ENCODE assay signal across 17 cellular contexts in the genomic region with DNA sequence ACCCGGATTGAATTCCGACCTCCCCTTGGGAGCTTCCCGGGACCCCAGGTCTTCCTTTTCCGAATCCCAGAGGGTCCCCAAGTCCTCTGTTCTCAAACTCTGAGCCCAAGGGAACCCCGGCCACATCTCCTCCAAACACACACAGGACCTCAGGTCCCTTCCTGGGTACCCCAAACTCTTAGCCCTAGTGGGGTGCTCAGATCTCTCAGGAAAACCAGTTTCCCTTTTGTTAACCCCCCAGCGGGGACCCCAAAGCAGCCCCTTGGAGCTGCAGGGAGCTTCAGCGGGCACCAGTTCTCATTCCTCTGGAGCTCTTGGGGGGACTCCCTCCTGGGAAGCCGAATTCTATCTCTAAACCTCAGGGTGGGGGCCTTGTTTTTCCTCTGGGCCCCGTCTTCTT. TPM values are rescaled to one million over a fixed set of nuclear protein-coding genes. Genes with fewer than 3 reads are reported as not detected.
DNase-seq lines count a peak whose midpoint lies in the region; ATAC-seq and TF ChIP-seq lines count a peak whose summit lies in the region.
"Had no signal": no experiment of that assay in that cellular context is flagged by ENCODE, and none has a peak within 500 bp of the region (broad histone marks: within the 10 kb centered on the region; RNA-seq: fewer than 3 reads in every experiment).

No MANE protein-coding gene starts in this region.

- no peak overlapping the region for H4K5ac ChIP-seq in H9 (ENCODE audit: insufficient read length, low read depth, low read length)

- H3K36me3 Mint-ChIP-seq in H9 (ENCODE audit: insufficient read depth in 1 of 3, low read depth in 3 of 3), result no peaks in the 10 kb centered on the region; a peak in 1 of 7 replicates
- H3K36me3 Mint-ChIP-seq in dendritic cell treated with granulocyte-macrophage colony-stimulating factor and Interleukin-4, amounts not matched to agents 40 ng/mL and 50 ng/mL, for 4 days (ENCODE audit: low read depth), result no peaks in the 10 kb centered on the region
- H3K36me3 Mint-ChIP-seq in nephron (ENCODE audit: low read depth), result no peaks in the 10 kb centered on the region

- H3K4me3 Mint-ChIP-seq in H9 (peak overlapping the region; percentile 59 to 70), nephron (peak overlapping the region; percentile 74 to 83 (median 81))
- H3K4me3 Mint-ChIP-seq in dendritic cell treated with granulocyte-macrophage colony-stimulating factor and Interleukin-4, amounts not matched to agents 40 ng/mL and 50 ng/mL, for 4 days, result peak overlapping the region; percentile 50

- H2BK20ac ChIP-seq in H9 (ENCODE audit: low read depth, low read length, poor library complexity, severe bottlenecking), result no peak overlapping the region

- no peak for TF ChIP-seq POLR2A in Peyer's patch (IDR thresholded peaks at IDR 0.05)

- no peak overlapping the region for H3K18ac ChIP-seq in H9 (ENCODE audit: insufficient read length, low read depth, low read length)

- H3K27me3 Mint-ChIP-seq in H9 (ENCODE audit: low read depth) (peaks cover 52% of the 10 kb centered on the region), nephron (ENCODE audit: low read depth) (peaks cover 45% of the 10 kb centered on the region)
- H3K27me3 Mint-ChIP-seq in dendritic cell treated with granulocyte-macrophage colony-stimulating factor and Interleukin-4, amounts not matched to agents 40 ng/mL and 50 ng/mL, for 4 days, result peaks cover 58% of the 10 kb centered on the region

- no peak overlapping the region for H4K91ac ChIP-seq in H9 (ENCODE audit: insufficient read length, low read depth, low read length)

- DNase-seq in H9, result no peak
- DNase-seq in activated CD4-positive, alpha-beta T cell treated with anti-CD3 and anti-CD28 coated beads for 48 hours, result no peak
- DNase-seq in Peyer's patch, result no peak
- no peak for DNase-seq in LoVo (ENCODE audit: low spot score)
- DNase-seq: activated effector memory CD4-positive, alpha-beta T cell treated with Interleukin-2 at 50 U/mL for 16 hours; DMS53; dorsolateral prefrontal cortex; left ventricle myocardium inferior; NCI-H1436 treated with DMSO at 0.1 percent for 48 hours; OCI-M1; stimulated activated CD4-positive, alpha-beta T cell treated with anti-CD3 and anti-CD28 coated beads, Interleukin-15, amount 100 ng/mL, for 24 hours had no signal

- no peaks in the 10 kb centered on the region for H3K9me3 ChIP-seq in BLaER1
- H3K9me3 ChIP-seq in H9 (ENCODE audit: control insufficient read depth, low read depth, low read length), result no peaks in the 10 kb centered on the region
- no peaks in the 10 kb centered on the region for H3K9me3 ChIP-seq in Peyer's patch
- H3K9me3 ChIP-seq: left ventricle myocardium inferior had no signal

- H3K4me2 ChIP-seq in BLaER1, result peak overlapping the region; percentile 96
- peak overlapping the region; percentile 55 for H3K4me2 ChIP-seq in H9 (ENCODE audit: insufficient read depth, insufficient read length, low read length)

- no peak overlapping the region for H3K14ac ChIP-seq in H9 (ENCODE audit: insufficient read depth, low read length)

- no peaks in the 10 kb centered on the region for H3K79me2 ChIP-seq in H9 (ENCODE audit: insufficient read depth, low read length)

- no peak overlapping the region for H2BK120ac ChIP-seq in H9 (ENCODE audit: low read depth, low read length, poor library complexity, severe bottlenecking)

- H3K27ac Mint-ChIP-seq in H9 (no peak overlapping the region), nephron (peak overlapping the region in 2 of 3 experiments; percentile 23 to 46)
- H3K27ac Mint-ChIP-seq in dendritic cell treated with granulocyte-macrophage colony-stimulating factor and Interleukin-4, amounts not matched to agents 40 ng/mL and 50 ng/mL, for 4 days, result no peak overlapping the region

- no peak overlapping the region for H3T11ph ChIP-seq in H9 (ENCODE audit: low read length)

- no peak overlapping the region for H2AK5ac ChIP-seq in H9 (ENCODE audit: insufficient read length, low read length)

- no peak overlapping the region for H2BK15ac ChIP-seq in H9 (ENCODE audit: low read depth, low read length)

- peaks cover 5 to 20% of the 10 kb centered on the region in 2 experiments for H3K4me1 Mint-ChIP-seq in H9
- H3K4me1 Mint-ChIP-seq in dendritic cell treated with granulocyte-macrophage colony-stimulating factor and Interleukin-4, amounts not matched to agents 40 ng/mL and 50 ng/mL, for 4 days (ENCODE audit: low read depth), result peaks cover 13% of the 10 kb centered on the region
- peaks cover 14% of the 10 kb centered on the region for H3K4me1 Mint-ChIP-seq in nephron

- no peak overlapping the region for H3K56ac ChIP-seq in H9 (ENCODE audit: insufficient read length, low read depth, low read length)

- TF ChIP-seq CTCF in H9 (conservative IDR thresholded peaks at IDR 0.05) (no peak), nephron (IDR thresholded peaks at IDR 0.05; ENCODE audit: unreplicated experiment in 3 of 3) (no peak), Peyer's patch (IDR thresholded peaks at IDR 0.05) (no peak)

- WGBS in H9 (ENCODE audit: extremely low coverage, insufficient read length, low lambda C conversion rate), result no CpG with 5 or more reads among the region's 9 CpGs

- H3K27ac ChIP-seq in BLaER1 (peak overlapping the region; percentile 92), H9 (ENCODE audit: insufficient read length, low read depth, low read length) (no peak overlapping the region), Peyer's patch (no peak overlapping the region)
- H3K27ac ChIP-seq: HL-60, left ventricle myocardium inferior, SK-N-MC had no signal

- no peak overlapping the region for H2BK5ac ChIP-seq in H9 (ENCODE audit: insufficient read length, low read length)

- H2BK12ac ChIP-seq in H9 (ENCODE audit: insufficient read length, low read depth, low read length), result no peak overlapping the region

- no peak overlapping the region for H2AFZ ChIP-seq in H9 (ENCODE audit: low read length)

- H3K4me3 ChIP-seq in BLaER1, result peak overlapping the region; percentile 70
- H3K4me3 ChIP-seq in Peyer's patch, result no peak overlapping the region
- H3K4me3 ChIP-seq: SK-N-MC had no signal

- no peak overlapping the region for H3K23ac ChIP-seq in H9 (ENCODE audit: insufficient read length, low read depth, low read length)

- no peak overlapping the region for H4K8ac ChIP-seq in H9 (replicated peaks; ENCODE audit: insufficient read length, low read depth, low read length)

- H3K4me1 ChIP-seq in BLaER1, result peaks cover 53% of the 10 kb centered on the region
- no peaks in the 10 kb centered on the region for H3K4me1 ChIP-seq in H9 (ENCODE audit: insufficient read depth, low read length)
- peaks cover 0 to 8% (median 0%) of the 10 kb centered on the region in 4 donors for H3K4me1 ChIP-seq in Peyer's patch

- intact Hi-C loops in dendritic cell treated with granulocyte-macrophage colony-stimulating factor and Interleukin-4, amounts not matched to agents 40 ng/mL and 50 ng/mL, for 4 days (cut with micrococcal nuclease), result no loop called here

- H3K27me3 ChIP-seq in BLaER1 (no peaks in the 10 kb centered on the region), H9 (ENCODE audit: insufficient read depth, low read length) (no peaks in the 10 kb centered on the region; the same call in 1 of the 2 replicates), Peyer's patch (peaks cover 0 to 6% of the 10 kb centered on the region in 2 donors)

- H3K36me3 ChIP-seq in BLaER1, result no peaks in the 10 kb centered on the region
- no peaks in the 10 kb centered on the region for H3K36me3 ChIP-seq in Peyer's patch
- H3K36me3 ChIP-seq: left ventricle myocardium inferior had no signal

- H3K9ac ChIP-seq in BLaER1, result peak overlapping the region; percentile 88
- no peak overlapping the region for H3K9ac ChIP-seq in H9 (ENCODE audit: extremely low read depth, insufficient read length, low read length)

- H3K79me1 ChIP-seq in H9 (ENCODE audit: insufficient read depth, low read depth, low read length, poor library complexity, severe bottlenecking), result no peaks in the 10 kb centered on the region

- H3K23me2 ChIP-seq in H9 (ENCODE audit: insufficient read length, low read depth, low read length, poor library complexity, severe bottlenecking), result peaks cover 5% of the 10 kb centered on the region

- no peak overlapping the region for H3K4ac ChIP-seq in H9 (ENCODE audit: low read depth, low read length)

- no peak for ATAC-seq in GM18861 (IDR thresholded peaks at IDR 0.05; ENCODE audit: unreplicated experiment)

- H4K20me1 ChIP-seq in BLaER1, result no peaks in the 10 kb centered on the region
- no peaks in the 10 kb centered on the region for H4K20me1 ChIP-seq in H9 (ENCODE audit: control insufficient read depth, insufficient read depth, insufficient read length)

- H3K9me3 Mint-ChIP-seq in H9, result no peaks in the 10 kb centered on the region; a peak in 1 of 5 replicates
- no peaks in the 10 kb centered on the region for H3K9me3 Mint-ChIP-seq in dendritic cell treated with granulocyte-macrophage colony-stimulating factor and Interleukin-4, amounts not matched to agents 40 ng/mL and 50 ng/mL, for 4 days
- H3K9me3 Mint-ChIP-seq in nephron, result no peaks in the 10 kb centered on the region

RNA-seq across cellular contexts. Expression of a gene that starts 0.8 kb away (rescaled TPM):
- total RNA-seq in H9 (2021) (1.6 and 2.0 TPM in 2 replicates), Peyer's patch (not detected)
- total RNA-seq: left ventricle myocardium inferior had no signal

RNA-seq across cellular contexts. Expression of a gene that starts 29.5 kb away (rescaled TPM):
- 6.0 and 7.1 TPM in 2 replicates for total RNA-seq in H9 (2021)
- total RNA-seq in Peyer's patch, result not detected

Comparison
In these comparisons a context has a peak if more than half of its experiments do, and no peak if none do; other contexts are left out.
1. H3K27ac Mint-ChIP-seq: peak in nephron (2 of 3); none in H9 (0 of 3) and dendritic cell treated with granulocyte-macrophage colony-stimulating factor and Interleukin-4, amounts not matched to agents 40 ng/mL and 50 ng/mL, for 4 days (single experiment).
2. Peak in every context shown above with its lines, with median percentiles within 50 percentile points of each other: H3K4me3 Mint-ChIP-seq.